Comparison of ENCODE assay signal across 8 cellular contexts in genomic region chr7:151245360-151246160, GRCh38. TPM values are rescaled to one million over a fixed set of nuclear protein-coding genes. Genes with fewer than 3 reads are reported as not detected.
A peak's percentile ranks its signal among the peaks of the same experiment; 100 is the strongest.
DNase-seq lines count a peak whose midpoint lies in the region; ATAC-seq and TF ChIP-seq lines count a peak whose summit lies in the region.

No MANE protein-coding gene starts in this region.

- WGBS in gastroesophageal sphincter (ENCODE audit: low coverage in 1 of 2), 2 donors, result no CpG with 5 or more reads among the region's 60 CpGs
- 9 to 20% (median 12%) methylated on average over 47 to 60 of the region's 60 CpGs for WGBS in psoas muscle, 3 donors

- H3K27ac ChIP-seq in gastroesophageal sphincter, result peak overlapping the region in 3 of 4 donors; percentile 92 to 96 (median 96)
- H3K27ac ChIP-seq in psoas muscle, result peak overlapping the region; percentile 100

- ATAC-seq in gastroesophageal sphincter (peak; percentile 40), psoas muscle (peak in 2 of 4 donors; percentile 7 to 8), HG03280 (IDR thresholded peaks at IDR 0.05; ENCODE audit: unreplicated experiment) (no peak)

- peaks cover 25% of the 10 kb centered on the region for H3K4me1 Mint-ChIP-seq in activated T-helper 2 cell treated with anti-CD3 and anti-CD28 coated beads, Interferon-gamma antibody, Interleukin-2, Interleukin-4, amounts not matched to agents 10 μg/mL and 5 μg/mL and 100 μg/mL, durations not matched to agents 14 hours and 24 hours and 36 hours (ENCODE audit: low read depth)

- H3K27me3 Mint-ChIP-seq in activated T-helper 2 cell treated with anti-CD3 and anti-CD28 coated beads, Interferon-gamma antibody, Interleukin-2, Interleukin-4, amounts not matched to agents 10 μg/mL and 5 μg/mL and 100 μg/mL, durations not matched to agents 14 hours and 24 hours and 36 hours (ENCODE audit: low read depth), result peaks cover 45% of the 10 kb centered on the region

- no peak for TF ChIP-seq EP300 in gastroesophageal sphincter (IDR thresholded peaks at IDR 0.05)

- H3K36me3 ChIP-seq in gastroesophageal sphincter (peaks cover 0 to 21% of the 10 kb centered on the region in 2 donors), psoas muscle (ENCODE audit: insufficient read depth in 1 of 2, low read depth in 1 of 2) (peaks cover 0 to 35% of the 10 kb centered on the region in 2 donors)

- no peak overlapping the region for H3K27ac Mint-ChIP-seq in activated T-helper 2 cell treated with anti-CD3 and anti-CD28 coated beads, Interferon-gamma antibody, Interleukin-2, Interleukin-4, amounts not matched to agents 10 μg/mL and 5 μg/mL and 100 μg/mL, durations not matched to agents 14 hours and 24 hours and 36 hours

- H3K4me1 ChIP-seq in gastroesophageal sphincter (peaks cover 0 to 77% (median 44%) of the 10 kb centered on the region in 3 donors), psoas muscle (peaks cover 48% of the 10 kb centered on the region)

- TF ChIP-seq POLR2A in gastroesophageal sphincter (IDR thresholded peaks at IDR 0.05), result no peak

- H3K27me3 ChIP-seq in gastroesophageal sphincter, result peaks cover 12% of the 10 kb centered on the region
- H3K27me3 ChIP-seq in psoas muscle (ENCODE audit: insufficient read depth in 3 of 3, low read length in 2 of 3), result no peaks in the 10 kb centered on the region

- H3K4me3 Mint-ChIP-seq in activated T-helper 2 cell treated with anti-CD3 and anti-CD28 coated beads, Interferon-gamma antibody, Interleukin-2, Interleukin-4, amounts not matched to agents 10 μg/mL and 5 μg/mL and 100 μg/mL, durations not matched to agents 14 hours and 24 hours and 36 hours (ENCODE audit: low read depth), result no peak overlapping the region

- H3K9me3 Mint-ChIP-seq in activated T-helper 2 cell treated with anti-CD3 and anti-CD28 coated beads, Interferon-gamma antibody, Interleukin-2, Interleukin-4, amounts not matched to agents 10 μg/mL and 5 μg/mL and 100 μg/mL, durations not matched to agents 14 hours and 24 hours and 36 hours, result no peaks in the 10 kb centered on the region

- DNase-seq in SIG-M5 treated with dmso at 0.1 percent for 504 hours (lab: John Stamatoyannopoulos, UW; ENCODE audit: unreplicated experiment) (peak; percentile 3), SIG-M5 (lab: John Stamatoyannopoulos, UW) (no peak), NCI-H82 (lab: John Stamatoyannopoulos, UW) (peak; percentile 50), psoas muscle (peak; percentile 57 to 76), NCI-H2107 treated with DMSO at 0.1 percent for 48 hours (lab: John Stamatoyannopoulos, UW; ENCODE audit: unreplicated experiment) (no peak)
- DNase-seq in activated T-helper 2 cell treated with anti-CD3 and anti-CD28 coated beads, Interferon-gamma antibody, Interleukin-2, Interleukin-4, amounts not matched to agents 10 μg/mL and 5 μg/mL and 100 μg/mL, durations not matched to agents 14 hours and 24 hours and 36 hours (ENCODE audit: low spot score), result peak; percentile 45

- H3K9me3 ChIP-seq in gastroesophageal sphincter (no peaks in the 10 kb centered on the region), psoas muscle (no peaks in the 10 kb centered on the region)

- intact Hi-C loops in activated T-helper 2 cell treated with anti-CD3 and anti-CD28 coated beads, Interferon-gamma antibody, Interleukin-2, Interleukin-4, amounts not matched to agents 10 μg/mL and 5 μg/mL and 100 μg/mL, durations not matched to agents 14 hours and 24 hours and 36 hours (cut with micrococcal nuclease), result loop anchor here (1.0 to 5.0 kb wide), 2 partner anchors 58 to 78 kb away; partner anchors contain the start of gene GBX1
- intact Hi-C loops in psoas muscle (cut with DNase I), result loop anchor here in 1 of 2 donors (1.0 kb wide), 1 partner anchor 58 kb away; no protein-coding TSS in a partner anchor

- H3K4me3 ChIP-seq in gastroesophageal sphincter, result peak overlapping the region; percentile 2 to 75
- H3K4me3 ChIP-seq in psoas muscle, result peak overlapping the region; percentile 88

- peak in 3 of 4 experiments; percentile 38 to 88 (median 58) for TF ChIP-seq CTCF in gastroesophageal sphincter (IDR thresholded peaks at IDR 0.05)
- peak; percentile 56 for TF ChIP-seq CTCF in psoas muscle (IDR thresholded peaks at IDR 0.05)

- no peaks in the 10 kb centered on the region for H3K36me3 Mint-ChIP-seq in activated T-helper 2 cell treated with anti-CD3 and anti-CD28 coated beads, Interferon-gamma antibody, Interleukin-2, Interleukin-4, amounts not matched to agents 10 μg/mL and 5 μg/mL and 100 μg/mL, durations not matched to agents 14 hours and 24 hours and 36 hours (ENCODE audit: low read depth)

RNA-seq across cellular contexts. Expression of gene SMARCD3, which starts 2.9 kb away (rescaled TPM):
- total RNA-seq in activated T-helper 2 cell treated with anti-CD3 and anti-CD28 coated beads, Interferon-gamma antibody, Interleukin-2, Interleukin-4, amounts not matched to agents 10 μg/mL and 5 μg/mL and 100 μg/mL, durations not matched to agents 14 hours and 24 hours and 36 hours, result 2.9 and 3.3 TPM in 2 replicates
- 10 to 100 TPM; 23.6 to 45.1 (median 39.8) TPM for total RNA-seq in gastroesophageal sphincter
- total RNA-seq in psoas muscle, result 100 to 1,000 TPM in 3 of 4 donors, 10 to 100 TPM in 1; 92.5 to 138 (median 108) TPM
- 10 to 100 TPM; 38.3 to 75.8 (median 58.5) TPM for polyA plus RNA-seq in psoas muscle

RNA-seq across cellular contexts. Expression of gene CHPF2, which starts 13.3 kb away (rescaled TPM):
- total RNA-seq in activated T-helper 2 cell treated with anti-CD3 and anti-CD28 coated beads, Interferon-gamma antibody, Interleukin-2, Interleukin-4, amounts not matched to agents 10 μg/mL and 5 μg/mL and 100 μg/mL, durations not matched to agents 14 hours and 24 hours and 36 hours, result 43.8 and 46.0 TPM in 2 replicates
- total RNA-seq in gastroesophageal sphincter (10 to 100 TPM; 18.0 to 38.1 (median 25.7) TPM), psoas muscle (10 to 100 TPM in 3 of 4 donors, 1 to 10 TPM in 1; 8.8 to 19.8 (median 11.4) TPM)
- 10 to 100 TPM in 1 of 3 donors, 1 to 10 TPM in 2; 5.3 to 19.2 (median 8.0) TPM for polyA plus RNA-seq in psoas muscle

RNA-seq across cellular contexts. Expression of gene ABCF2, which starts 18.6 kb away (rescaled TPM):
- 63.4 and 69.2 TPM in 2 replicates for total RNA-seq in activated T-helper 2 cell treated with anti-CD3 and anti-CD28 coated beads, Interferon-gamma antibody, Interleukin-2, Interleukin-4, amounts not matched to agents 10 μg/mL and 5 μg/mL and 100 μg/mL, durations not matched to agents 14 hours and 24 hours and 36 hours
- total RNA-seq in gastroesophageal sphincter (10 to 100 TPM; 30.5 to 43.1 (median 36.5) TPM), psoas muscle (10 to 100 TPM; 35.7 to 66.7 (median 57.5) TPM)
- polyA plus RNA-seq in psoas muscle, result 10 to 100 TPM; 49.8 to 94.0 (median 66.3) TPM

RNA-seq across cellular contexts. Expression of gene H2BK1, which starts 35.3 kb away (rescaled TPM):
- not detected in 2 replicates for total RNA-seq in activated T-helper 2 cell treated with anti-CD3 and anti-CD28 coated beads, Interferon-gamma antibody, Interleukin-2, Interleukin-4, amounts not matched to agents 10 μg/mL and 5 μg/mL and 100 μg/mL, durations not matched to agents 14 hours and 24 hours and 36 hours
- total RNA-seq in gastroesophageal sphincter, result not detected
- under 1 TPM in 1 of 4 donors, not detected in 3; 0.83 TPM for total RNA-seq in psoas muscle
- polyA plus RNA-seq in psoas muscle, result not detected

RNA-seq across cellular contexts. Expression of gene ASB10, which starts 58.5 kb away (rescaled TPM):
- not detected in 2 replicates for total RNA-seq in activated T-helper 2 cell treated with anti-CD3 and anti-CD28 coated beads, Interferon-gamma antibody, Interleukin-2, Interleukin-4, amounts not matched to agents 10 μg/mL and 5 μg/mL and 100 μg/mL, durations not matched to agents 14 hours and 24 hours and 36 hours
- total RNA-seq in gastroesophageal sphincter (not detected), psoas muscle (10 to 100 TPM in 3 of 4 donors, 1 to 10 TPM in 1; 9.7 to 29.6 (median 23.0) TPM)
- polyA plus RNA-seq in psoas muscle, result 10 to 100 TPM in 2 of 3 donors, 1 to 10 TPM in 1; 3.8 to 25.2 (median 22.5) TPM

Comparison
In these comparisons a context has a peak if more than half of its experiments do, and no peak if none do; other contexts are left out.
1. DNase-seq: peak in SIG-M5 treated with dmso at 0.1 percent for 504 hours (single experiment), NCI-H82 (single experiment), activated T-helper 2 cell treated with anti-CD3 and anti-CD28 coated beads, Interferon-gamma antibody, Interleukin-2, Interleukin-4, amounts not matched to agents 10 μg/mL and 5 μg/mL and 100 μg/mL, durations not matched to agents 14 hours and 24 hours and 36 hours (single experiment) and psoas muscle (2 of 2); none in SIG-M5 (single experiment) and NCI-H2107 treated with DMSO at 0.1 percent for 48 hours (single experiment).